Comparison of ENCODE assay signal across 8 cellular contexts in genomic region chr18:46097853-46098615, GRCh38.
DNase-seq lines count a peak whose midpoint lies in the region; ATAC-seq lines count a peak whose summit lies in the region.

ATP5F1A (minus strand) TSS chr18:46098296; CDS start chr18:46098231, 65 bp downstream.

- ATAC-seq in GM18868 (IDR thresholded peaks at IDR 0.05; ENCODE audit: unreplicated experiment) = peak; percentile 82
- peak; percentile 89 for ATAC-seq in HG03108 (IDR thresholded peaks at IDR 0.05; ENCODE audit: unreplicated experiment)
- peak; percentile 85 to 89 for ATAC-seq in activated CD4-positive, CD25-positive, alpha-beta regulatory T cell treated with anti-CD3 and anti-CD28 coated beads, Interleukin-2, amount 50 U/mL, for 24 hours

- DNase-seq in AG08395 (ENCODE audit: low spot score) (peak; percentile 91), NCI-H345 (lab: John Stamatoyannopoulos, UW) (peak; percentile 85), cerebellar cortex (ENCODE audit: low spot score) (peak; percentile 90), kidney glomerular epithelial cell (lab: John Stamatoyannopoulos, UW) (peak; percentile 78)
- DNase-seq in stimulated activated CD4-positive, alpha-beta T cell treated with anti-CD3 and anti-CD28 coated beads, Interleukin-1b, Interleukin-23, amount 100 ng/mL, for 1 hour (ENCODE audit: low read depth in 2 of 2) = peak; percentile 35 to 78

Comparison
In these comparisons a context has a peak if more than half of its experiments do, and no peak if none do; other contexts are left out.
1. Peak in every context shown above with its lines: DNase-seq and ATAC-seq.